In genomic region chr4:100428051-100428450, GRCh38 we compare ENCODE assay signal across 11 cellular contexts.
DNase-seq lines count a peak whose midpoint lies in the region; ATAC-seq, FAIRE-seq and TF ChIP-seq lines count a peak whose summit lies in the region.
"Had no signal": no experiment of that assay in that cellular context is flagged by ENCODE, and none has a peak within 500 bp of the region (broad histone marks: within the 10 kb centered on the region; RNA-seq: fewer than 3 reads in every experiment).

No MANE protein-coding gene starts in this region.

- H3K27ac ChIP-seq in substantia nigra (ENCODE audit: low read depth, low read length, poor library complexity, severe bottlenecking), result no peak overlapping the region

- no peak for ATAC-seq in GM21367 (IDR thresholded peaks at IDR 0.05; ENCODE audit: unreplicated experiment)

- peak; percentile 96 for FAIRE-seq in bronchial epithelial cell (lab: Jason Lieb, UNC)

- no peaks in the 10 kb centered on the region for H3K36me3 ChIP-seq in bronchial epithelial cell (ENCODE audit: control insufficient read depth, insufficient read depth, low read length)

- no peaks in the 10 kb centered on the region for H3K27me3 ChIP-seq in bronchial epithelial cell (ENCODE audit: control insufficient read depth, insufficient read depth, low read length)

- H3K4me3 ChIP-seq in bronchial epithelial cell (ENCODE audit: low read depth, low read length), result no peak overlapping the region

- DNase-seq in EL (peak; percentile 35), NCI-H226 (peak; percentile 88), bronchial epithelial cell (ENCODE audit: low read depth) (peak; percentile 98), kidney glomerular epithelial cell (lab: John Stamatoyannopoulos, UW) (peak; percentile 7), NCI-H1417 (lab: John Stamatoyannopoulos, UW) (no peak), substantia nigra (lab: John Stamatoyannopoulos, UW) (no peak), pons (ENCODE audit: low spot score) (no peak)
- DNase-seq: activated CD4-positive, alpha-beta T cell treated with anti-CD3 and anti-CD28 coated beads, Interleukin-2, amount 10 ng/mL, durations not matched to agents 24 days and 14 days; activated naive CD4-positive, alpha-beta T cell treated with Interleukin-2 at 50 U/mL for 16 hours; NCI-H187 treated with DMSO at 0.1 percent for 48 hours had no signal

- no peak for TF ChIP-seq CTCF in bronchial epithelial cell (IDR thresholded peaks at IDR 0.05; ENCODE audit: insufficient read depth, low read length, severe bottlenecking)

Comparison
In these comparisons a context has a peak if more than half of its experiments do, and no peak if none do; other contexts are left out.
1. DNase-seq: peak in EL (single experiment), NCI-H226 (single experiment), bronchial epithelial cell (single experiment) and kidney glomerular epithelial cell (single experiment); none in NCI-H1417 (0 of 3), substantia nigra (0 of 49) and pons (single experiment).